24 cellular contexts compared by ENCODE assay signal in the genomic region with DNA sequence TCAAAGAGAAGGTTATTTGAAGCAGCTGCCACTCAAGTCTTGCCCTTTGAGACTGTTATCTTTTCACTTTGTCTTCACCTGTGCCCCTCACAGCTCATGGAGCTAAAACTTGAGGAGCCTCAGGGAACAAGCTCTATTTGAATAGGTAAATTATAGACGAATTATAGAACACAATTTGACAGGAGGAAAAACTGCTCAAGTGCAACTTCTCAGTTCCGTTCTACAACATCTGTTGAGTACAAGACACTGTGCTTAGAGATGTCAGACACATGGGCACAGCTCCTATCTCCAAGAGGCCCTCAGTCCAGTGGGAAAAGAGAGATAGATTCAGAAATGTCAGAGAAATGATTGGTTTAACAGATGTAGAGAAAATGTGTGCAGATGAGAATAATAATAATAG. TPM values are rescaled to one million over a fixed set of nuclear protein-coding genes. Genes with fewer than 3 reads are reported as not detected.
DNase-seq lines count a peak whose midpoint lies in the region; ATAC-seq and TF ChIP-seq lines count a peak whose summit lies in the region.
"Had no signal": no experiment of that assay in that cellular context is flagged by ENCODE, and none has a peak within 500 bp of the region (broad histone marks: within the 10 kb centered on the region; RNA-seq: fewer than 3 reads in every experiment).

No MANE protein-coding gene starts in this region.

- H3K79me2 ChIP-seq in OCI-LY3 (ENCODE audit: low read length) = no peaks in the 10 kb centered on the region

- no peaks in the 10 kb centered on the region for H3K9me3 Mint-ChIP-seq in stimulated activated memory B cell treated with anti-CD40 and anti-IgM and Interleukin-4, amounts not matched to agents 10 μg/mL and 1 μg/mL and 100 μg/mL, for 72 hours
- H3K9me3 Mint-ChIP-seq: CD8-positive, alpha-beta T cell had no signal

- H2AFZ ChIP-seq in OCI-LY3 (ENCODE audit: low read depth, low read length) = no peak overlapping the region

- intact Hi-C loops in left cardiac atrium (cut with DNase I) = no loop called here

- peak overlapping the region; percentile 29; the same call in 1 of the 2 replicates for H3K4me2 ChIP-seq in OCI-LY3 (ENCODE audit: low read length)

- H3K27me3 Mint-ChIP-seq in stimulated activated memory B cell treated with anti-CD40 and anti-IgM and Interleukin-4, amounts not matched to agents 10 μg/mL and 1 μg/mL and 100 μg/mL, for 72 hours = no peaks in the 10 kb centered on the region

- peaks cover 33% of the 10 kb centered on the region for H3K4me1 ChIP-seq in OCI-LY3 (ENCODE audit: low read length)

- H3K9me3 ChIP-seq in OCI-LY3 (ENCODE audit: insufficient read depth, low read length) = no peaks in the 10 kb centered on the region

- no peak for DNase-seq in A172 (ENCODE audit: low spot score)
- DNase-seq in HK-2 (ENCODE audit: unreplicated experiment) = no peak
- no peak for DNase-seq in left cardiac atrium
- DNase-seq in islet precursor cell = no peak
- DNase-seq: C1 segment of cervical spinal cord; CD8-positive, alpha-beta T cell; DND-41; KBM-7; NCI-H1105; NCI-H2081; NCI-H2171 treated with DMSO at 0.1 percent for 48 hours; NCI-H526; PC-3; SHP77; T-helper 2 cell had no signal

- no peaks in the 10 kb centered on the region for H3K36me3 Mint-ChIP-seq in stimulated activated memory B cell treated with anti-CD40 and anti-IgM and Interleukin-4, amounts not matched to agents 10 μg/mL and 1 μg/mL and 100 μg/mL, for 72 hours
- H3K36me3 Mint-ChIP-seq: CD8-positive, alpha-beta T cell had no signal

- no peak overlapping the region for H3K27ac ChIP-seq in OCI-LY3 (ENCODE audit: low read length)
- H3K27ac ChIP-seq: HL-60 had no signal

- H3K4me3 ChIP-seq in OCI-LY3 (ENCODE audit: low read length) = no peak overlapping the region

- no peaks in the 10 kb centered on the region for H3K27me3 ChIP-seq in OCI-LY3 (ENCODE audit: low read depth, low read length)

- no peak overlapping the region for H3K4me3 Mint-ChIP-seq in stimulated activated memory B cell treated with anti-CD40 and anti-IgM and Interleukin-4, amounts not matched to agents 10 μg/mL and 1 μg/mL and 100 μg/mL, for 72 hours
- H3K4me3 Mint-ChIP-seq: CD8-positive, alpha-beta T cell had no signal

- H3K9ac ChIP-seq in OCI-LY3 (ENCODE audit: low read length) = no peak overlapping the region

- peak overlapping the region; percentile 49 for H3K27ac Mint-ChIP-seq in stimulated activated memory B cell treated with anti-CD40 and anti-IgM and Interleukin-4, amounts not matched to agents 10 μg/mL and 1 μg/mL and 100 μg/mL, for 72 hours
- H3K27ac Mint-ChIP-seq: CD8-positive, alpha-beta T cell had no signal

- no peaks in the 10 kb centered on the region for H4K20me1 ChIP-seq in OCI-LY3 (ENCODE audit: insufficient read depth, low read length)

- H3K4me1 Mint-ChIP-seq in stimulated activated memory B cell treated with anti-CD40 and anti-IgM and Interleukin-4, amounts not matched to agents 10 μg/mL and 1 μg/mL and 100 μg/mL, for 72 hours = peaks cover 27% of the 10 kb centered on the region

- ATAC-seq in GM18867 (IDR thresholded peaks at IDR 0.05; ENCODE audit: unreplicated experiment) (peak; percentile 53), HG02623 (IDR thresholded peaks at IDR 0.05; ENCODE audit: unreplicated experiment) (peak; percentile 56), left cardiac atrium (no peak)
- ATAC-seq in stimulated activated memory B cell treated with anti-CD40 and anti-IgM and Interleukin-4, amounts not matched to agents 10 μg/mL and 1 μg/mL and 100 μg/mL, for 72 hours = no peak
- ATAC-seq: CD8-positive, alpha-beta T cell; HepG2; PC-3 had no signal

- H3K36me3 ChIP-seq in OCI-LY3 (replicated peaks; ENCODE audit: low read depth, low read length) = no peaks in the 10 kb centered on the region

- TF ChIP-seq CTCF in OCI-LY3 (IDR thresholded peaks at IDR 0.05; ENCODE audit: low read depth, low read length) = no peak

RNA-seq across cellular contexts. Expression of a gene that starts 5.1 kb away (rescaled TPM):
- not detected in 2 replicates for total RNA-seq in A172 (2014; rRNA removed; shearing (Covaris generic))
- not detected for total RNA-seq in left cardiac atrium
- total RNA-seq: CD8-positive, alpha-beta T cell; G401; HepG2; HT-29; PC-3; RPMI7951 had no signal

Comparison
In these comparisons a context has a peak if more than half of its experiments do, and no peak if none do; other contexts are left out.
1. ATAC-seq: peak in GM18867 (single experiment) and HG02623 (single experiment); none in stimulated activated memory B cell treated with anti-CD40 and anti-IgM and Interleukin-4, amounts not matched to agents 10 μg/mL and 1 μg/mL and 100 μg/mL, for 72 hours (single experiment) and left cardiac atrium (0 of 2).